12 cellular contexts compared by ENCODE assay signal in genomic region chr14:70087380-70087697, GRCh38.
DNase-seq lines count a peak whose midpoint lies in the region; ATAC-seq and TF ChIP-seq lines count a peak whose summit lies in the region.
"Had no signal": no experiment of that assay in that cellular context is flagged by ENCODE, and none has a peak within 500 bp of the region (broad histone marks: within the 10 kb centered on the region; RNA-seq: fewer than 3 reads in every experiment).

No MANE protein-coding gene starts in this region.

- no peaks in the 10 kb centered on the region for H3K4me1 ChIP-seq in Loucy (ENCODE audit: insufficient read depth, low read length, poor library complexity, severe bottlenecking)
- H3K4me1 ChIP-seq: BLaER1 had no signal

- H3K36me3 ChIP-seq in Loucy (ENCODE audit: insufficient read depth, low read length) (no peaks in the 10 kb centered on the region), neural cell (ENCODE audit: insufficient read depth, low read length) (no peaks in the 10 kb centered on the region)
- H3K36me3 ChIP-seq: BLaER1 had no signal

- H3K27me3 ChIP-seq in Loucy (ENCODE audit: insufficient read depth, low read length, poor library complexity, severe bottlenecking) (no peaks in the 10 kb centered on the region), neural cell (ENCODE audit: insufficient read depth, low read depth, low read length) (no peaks in the 10 kb centered on the region)
- H3K27me3 ChIP-seq: BLaER1 had no signal

- no peak overlapping the region for H3K4me3 ChIP-seq in Loucy (ENCODE audit: low read length, poor library complexity, severe bottlenecking)
- no peak overlapping the region for H3K4me3 ChIP-seq in neural cell (ENCODE audit: low read length)
- H3K4me3 ChIP-seq: BLaER1, GM12878, K562 had no signal

- H3K79me2 ChIP-seq in Loucy (ENCODE audit: insufficient read depth, low read length), result no peaks in the 10 kb centered on the region
- no peaks in the 10 kb centered on the region for H3K79me2 ChIP-seq in neural cell (replicated peaks; ENCODE audit: insufficient read depth, low read length)

- H3K27ac ChIP-seq in C4-2B, result no peak overlapping the region
- no peak overlapping the region for H3K27ac ChIP-seq in RWPE1
- no peak overlapping the region for H3K27ac ChIP-seq in neural cell (ENCODE audit: low read length)
- H3K27ac ChIP-seq: BLaER1 had no signal

- TF ChIP-seq CTCF in C4-2B (conservative IDR thresholded peaks at IDR 0.05) (peak; percentile 40), Loucy (conservative IDR thresholded peaks at IDR 0.05; ENCODE audit: low read length) (peak; percentile 3; the same call in 1 of the 2 replicates), RWPE1 (conservative IDR thresholded peaks at IDR 0.05; ENCODE audit: low read depth) (peak; percentile 20; the same call in 1 of the 2 replicates), neural cell (IDR thresholded peaks at IDR 0.05; ENCODE audit: poor library complexity, severe bottlenecking) (peak; percentile 12)

- H4K20me1 ChIP-seq in Loucy (ENCODE audit: insufficient read depth, low read length, poor library complexity, severe bottlenecking) (no peaks in the 10 kb centered on the region), neural cell (ENCODE audit: insufficient read depth) (no peaks in the 10 kb centered on the region)
- H4K20me1 ChIP-seq: BLaER1 had no signal

- H2AFZ ChIP-seq in Loucy (ENCODE audit: low read length) (0 out of 2 replicates have a peak overlapping the region, but pooled peaks have one; percentile 39), neural cell (ENCODE audit: low read depth, low read length) (no peak overlapping the region)

- H3K9me3 ChIP-seq in Loucy (ENCODE audit: insufficient read depth, low read depth, low read length), result no peaks in the 10 kb centered on the region
- H3K9me3 ChIP-seq in neural cell (ENCODE audit: low read length), result no peaks in the 10 kb centered on the region
- H3K9me3 ChIP-seq: BLaER1 had no signal

- no peaks in the 10 kb centered on the region for H3K9me2 ChIP-seq in Loucy (replicated peaks; ENCODE audit: low read depth, low read length)
- H3K9me2 ChIP-seq in neural cell (ENCODE audit: insufficient read depth, low read length), result no peaks in the 10 kb centered on the region

- CTCF ChIA-PET in RWPE1 (lab: Yijun Ruan, JAX), result interaction anchor here (0.6 to 1.2 kb wide), 11 partner anchors 11 to 730 kb away, joined by 3 to 6 read pairs (median 4); no protein-coding TSS in a partner anchor

- TF ChIP-seq RAD21 in neural cell (conservative IDR thresholded peaks at IDR 0.05), result peak; percentile 6

- POLR2A ChIA-PET in RWPE1 (lab: Yijun Ruan, JAX; ENCODE audit: low non-redundant PET), result no interaction called here

- H3K9ac ChIP-seq in Loucy (ENCODE audit: low read depth, low read length, poor library complexity, severe bottlenecking) (no peak overlapping the region), neural cell (ENCODE audit: low read length) (no peak overlapping the region)
- H3K9ac ChIP-seq: BLaER1 had no signal

- H3K4me2 ChIP-seq in Loucy (ENCODE audit: low read depth, low read length, poor library complexity, severe bottlenecking), result no peak overlapping the region
- H3K4me2 ChIP-seq in neural cell (ENCODE audit: low read length), result no peak overlapping the region
- H3K4me2 ChIP-seq: BLaER1 had no signal

- ATAC-seq in Right ventricle myocardium superior (ENCODE audit: poor library complexity), result no peak
- ATAC-seq in HG03095 (IDR thresholded peaks at IDR 0.05; ENCODE audit: unreplicated experiment), result no peak
- ATAC-seq in HG02970 (IDR thresholded peaks at IDR 0.05; ENCODE audit: low FRiP score, unreplicated experiment), result no peak

- intact Hi-C loops in Right ventricle myocardium superior (cut with DNase I), result no loop called here

- no peak for DNase-seq in RWPE1 (ENCODE audit: low spot score)
- no peak for DNase-seq in Right ventricle myocardium superior
- DNase-seq: CD8-positive, alpha-beta memory T cell; DMS 273 treated with DMSO at 0.1 percent for 48 hours had no signal

- H3F3A ChIP-seq in Loucy (ENCODE audit: low read depth) (no peaks in the 10 kb centered on the region), neural cell (ENCODE audit: insufficient read depth, low read length, poor library complexity, severe bottlenecking) (no peaks in the 10 kb centered on the region)

- no peak for TF ChIP-seq EP300 in neural cell (conservative IDR thresholded peaks at IDR 0.05; ENCODE audit: poor library complexity, severe bottlenecking)

TF ChIP-seq in neural cell, 6 proteins besides CTCF, POLR2A, EP300 and RAD21:
- TF ChIP-seq POLR2AphosphoS5 (IDR thresholded peaks at IDR 0.05) (no peak), SMC3 (conservative IDR thresholded peaks at IDR 0.05; ENCODE audit: poor library complexity) (peak; percentile 11)
